27 cellular contexts compared by ENCODE assay signal in the genomic region with DNA sequence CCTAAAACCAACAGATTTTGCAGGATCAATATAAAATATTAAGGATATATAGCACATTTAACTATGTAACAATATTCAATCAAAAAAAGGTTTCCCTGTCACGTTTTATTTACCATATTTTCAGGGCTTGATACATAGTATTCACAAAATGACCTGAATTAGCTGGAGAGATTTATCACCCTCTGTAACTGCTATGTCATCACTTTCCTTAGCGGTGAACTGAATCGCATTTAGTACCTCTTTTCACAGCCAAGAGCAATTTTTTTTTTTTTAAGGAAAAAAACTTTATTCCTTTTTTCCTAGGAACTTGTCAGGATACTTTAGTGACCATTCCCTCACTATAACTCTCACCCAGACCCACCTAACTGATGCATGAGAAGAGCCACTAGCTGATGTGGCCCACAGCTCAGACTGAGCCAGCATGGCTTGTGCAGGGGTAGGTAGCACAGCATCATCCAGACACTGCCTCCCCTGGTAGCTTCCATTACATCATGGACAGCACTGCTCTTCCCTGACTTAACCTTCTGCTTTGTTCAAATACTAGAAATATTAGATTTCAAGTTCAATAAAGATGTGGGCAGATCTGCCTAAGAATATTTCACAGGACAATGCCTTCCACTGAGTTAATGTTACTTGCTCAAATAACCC. TPM values are rescaled to one million over a fixed set of nuclear protein-coding genes. Genes with fewer than 3 reads are reported as not detected.
"Had no signal": no experiment of that assay in that cellular context is flagged by ENCODE, and none has a peak within 500 bp of the region (broad histone marks: within the 10 kb centered on the region; RNA-seq: fewer than 3 reads in every experiment).

No MANE protein-coding gene starts in this region.

- H3K9me3 ChIP-seq: breast epithelium, mucosa of descending colon, stomach, thyroid gland, upper lobe of left lung had no signal

- ATAC-seq: activated CD8-positive, alpha-beta T cell treated with anti-CD3 and anti-CD28 coated beads for 36 hours; activated naive CD4-positive, alpha-beta T cell treated with anti-CD3 and anti-CD28 coated beads, Interleukin-2, amount 50 U/mL, for 72 hours; mucosa of descending colon; natural killer cell treated with Interleukin-12 subunit alpha and Interleukin-12 subunit beta and Interleukin-15 and Interleukin-18, amount 100 ng/mL, for 72 hours; right cardiac atrium had no signal

- H3K4me1 ChIP-seq: breast epithelium, stomach, upper lobe of left lung had no signal

- H3K27me3 ChIP-seq: breast epithelium, stomach, thyroid gland, upper lobe of left lung had no signal

- H3K4me3 ChIP-seq: breast epithelium, mucosa of descending colon, stomach, thyroid gland, upper lobe of left lung had no signal

- H3K36me3 ChIP-seq: thyroid gland had no signal

- H3K27ac ChIP-seq: breast epithelium, stomach, upper lobe of left lung had no signal

- FAIRE-seq: keratinocyte had no signal

- DNase-seq: activated CD4-positive, alpha-beta T cell treated with anti-CD3 and anti-CD28 coated beads for 1 hour; activated CD4-positive, alpha-beta T cell treated with anti-CD3 and anti-CD28 coated beads, Interleukin-2, amount 10 ng/mL, durations not matched to agents 7 days and 5 days; activated CD8-positive, alpha-beta T cell treated with anti-CD3 and anti-CD28 coated beads for 36 hours; activated naive CD4-positive, alpha-beta T cell; activated T-cell treated with anti-CD3 and anti-CD28 coated beads, Interleukin-2, amount 50 U/mL, for 48 hours; central memory CD4-positive, alpha-beta T cell; endodermal cell; left cardiac atrium; left ventricle myocardium superior; posterior cingulate gyrus; right cardiac atrium; stimulated activated CD4-positive, alpha-beta T cell treated with anti-CD3 and anti-CD28 coated beads, Interleukin-4, amount 100 ng/mL, for 1 hour; stomach; T-helper 9 cell; thyroid gland; upper lobe of left lung had no signal

RNA-seq across cellular contexts. Expression of gene GPR83, which starts 17.0 kb away (rescaled TPM):
- total RNA-seq: esophagus mucosa, lung microvascular endothelial cell, mesenteric fat pad, myocyte, osteoblast, skeletal muscle tissue had no signal
